19 cellular contexts compared by ENCODE assay signal in the genomic region with DNA sequence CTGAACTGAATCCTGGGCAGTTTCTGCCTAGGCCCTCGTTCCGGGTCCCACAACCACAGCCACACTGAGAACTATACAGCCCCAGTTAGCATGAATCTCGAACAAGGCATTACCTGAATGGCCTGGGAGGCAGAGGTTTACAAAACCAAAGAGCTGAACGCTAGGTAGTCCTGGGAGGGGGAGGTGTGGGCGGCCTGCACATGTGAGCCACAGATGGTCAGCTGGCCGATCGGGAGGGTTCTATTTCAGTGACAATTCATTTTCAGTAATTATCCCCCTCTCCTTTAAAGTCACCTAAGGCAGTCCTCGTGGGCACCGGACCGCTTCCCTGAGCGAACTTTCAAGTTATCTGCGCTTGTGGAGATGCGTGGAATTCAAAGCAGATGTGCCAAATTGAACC.
"Had no signal": no experiment of that assay in that cellular context is flagged by ENCODE, and none has a peak within 500 bp of the region (broad histone marks: within the 10 kb centered on the region; RNA-seq: fewer than 3 reads in every experiment).

No MANE protein-coding gene starts in this region.

- DNase-seq: activated CD4-positive, alpha-beta T cell treated with anti-CD3 and anti-CD28 coated beads for 4 hours; activated effector memory CD4-positive, alpha-beta T cell treated with Interleukin-2 at 50 U/mL for 16 hours; activated naive CD4-positive, alpha-beta T cell treated with anti-CD3 and anti-CD28 coated beads, Interleukin-2, amount 10 ng/mL, durations not matched to agents 7 days and 5 days; activated naive CD8-positive, alpha-beta T cell treated with anti-CD3 and anti-CD28 coated beads, Interleukin-2, amount 50 U/mL, for 24 hours; activated T-cell treated with anti-CD3 and anti-CD28 coated beads, Interleukin-2, amount 50 U/mL, for 4 hours; anterior cingulate cortex; caudate nucleus; foreskin melanocyte; left lung; psoas muscle; stimulated activated CD4-positive, alpha-beta T cell treated with anti-CD3 and anti-CD28 coated beads, Interleukin-4, amount 100 ng/mL, for 4 hours; stimulated activated naive B cell treated with anti-CD40 and anti-IgM and Interleukin-4, amounts not matched to agents 10 μg/mL and 1 μg/mL and 100 μg/mL, for 72 hours; thyroid gland had no signal

- H3K9me3 ChIP-seq: left lung, psoas muscle, right lobe of liver, thyroid gland had no signal

- H3K4me3 Mint-ChIP-seq: activated CD4-positive, alpha-beta memory T cell treated with anti-CD3 and anti-CD28 coated beads for 36 hours; activated naive CD4-positive, alpha-beta T cell treated with anti-CD3 and anti-CD28 coated beads, Interleukin-2, amount 10 ng/mL, durations not matched to agents 7 days and 5 days; activated naive CD8-positive, alpha-beta T cell treated with anti-CD3 and anti-CD28 coated beads, Interleukin-2, amount 50 U/mL, for 24 hours; activated T-cell treated with anti-CD3 and anti-CD28 coated beads, Interleukin-2, amount 50 U/mL, for 4 hours; stimulated activated naive B cell treated with anti-CD40 and anti-IgM and Interleukin-4, amounts not matched to agents 10 μg/mL and 1 μg/mL and 100 μg/mL, for 72 hours; WTC11 had no signal

- H3K4me3 ChIP-seq: dorsolateral prefrontal cortex, left lung, psoas muscle, right lobe of liver, smooth muscle cell, thyroid gland had no signal

- H3K9me3 Mint-ChIP-seq: activated CD4-positive, alpha-beta memory T cell treated with anti-CD3 and anti-CD28 coated beads for 36 hours; activated naive CD4-positive, alpha-beta T cell treated with anti-CD3 and anti-CD28 coated beads, Interleukin-2, amount 10 ng/mL, durations not matched to agents 7 days and 5 days; activated naive CD8-positive, alpha-beta T cell treated with anti-CD3 and anti-CD28 coated beads, Interleukin-2, amount 50 U/mL, for 24 hours; activated T-cell treated with anti-CD3 and anti-CD28 coated beads, Interleukin-2, amount 50 U/mL, for 4 hours; stimulated activated naive B cell treated with anti-CD40 and anti-IgM and Interleukin-4, amounts not matched to agents 10 μg/mL and 1 μg/mL and 100 μg/mL, for 72 hours; WTC11 had no signal

- H3K4me1 Mint-ChIP-seq: activated naive CD4-positive, alpha-beta T cell treated with anti-CD3 and anti-CD28 coated beads, Interleukin-2, amount 10 ng/mL, durations not matched to agents 7 days and 5 days; activated naive CD8-positive, alpha-beta T cell treated with anti-CD3 and anti-CD28 coated beads, Interleukin-2, amount 50 U/mL, for 24 hours; stimulated activated naive B cell treated with anti-CD40 and anti-IgM and Interleukin-4, amounts not matched to agents 10 μg/mL and 1 μg/mL and 100 μg/mL, for 72 hours; WTC11 had no signal

- H3K27ac ChIP-seq: dorsolateral prefrontal cortex, left lung, psoas muscle, right lobe of liver, thyroid gland had no signal

- H3K27ac Mint-ChIP-seq: activated CD4-positive, alpha-beta memory T cell treated with anti-CD3 and anti-CD28 coated beads for 36 hours; activated naive CD4-positive, alpha-beta T cell treated with anti-CD3 and anti-CD28 coated beads, Interleukin-2, amount 10 ng/mL, durations not matched to agents 7 days and 5 days; activated naive CD8-positive, alpha-beta T cell treated with anti-CD3 and anti-CD28 coated beads, Interleukin-2, amount 50 U/mL, for 24 hours; stimulated activated naive B cell treated with anti-CD40 and anti-IgM and Interleukin-4, amounts not matched to agents 10 μg/mL and 1 μg/mL and 100 μg/mL, for 72 hours; WTC11 had no signal

- H3K36me3 Mint-ChIP-seq: activated CD4-positive, alpha-beta memory T cell treated with anti-CD3 and anti-CD28 coated beads for 36 hours; activated naive CD4-positive, alpha-beta T cell treated with anti-CD3 and anti-CD28 coated beads, Interleukin-2, amount 10 ng/mL, durations not matched to agents 7 days and 5 days; brain; stimulated activated naive B cell treated with anti-CD40 and anti-IgM and Interleukin-4, amounts not matched to agents 10 μg/mL and 1 μg/mL and 100 μg/mL, for 72 hours; WTC11 had no signal

- H3K4me1 ChIP-seq: left lung, psoas muscle, right lobe of liver, thyroid gland had no signal

- H3K27me3 ChIP-seq: dorsolateral prefrontal cortex, left lung, right lobe of liver, thyroid gland had no signal

- H3K36me3 ChIP-seq: left lung, right lobe of liver, thyroid gland had no signal

- H3K27me3 Mint-ChIP-seq: activated naive CD8-positive, alpha-beta T cell treated with anti-CD3 and anti-CD28 coated beads, Interleukin-2, amount 50 U/mL, for 24 hours had no signal

- ATAC-seq: activated naive CD8-positive, alpha-beta T cell treated with anti-CD3 and anti-CD28 coated beads, Interleukin-2, amount 50 U/mL, for 24 hours; activated T-cell treated with anti-CD3 and anti-CD28 coated beads, Interleukin-2, amount 50 U/mL, for 4 hours; left lung; psoas muscle; right lobe of liver; stimulated activated naive B cell treated with anti-CD40 and anti-IgM and Interleukin-4, amounts not matched to agents 10 μg/mL and 1 μg/mL and 100 μg/mL, for 72 hours; WTC11 had no signal
